ENCODE assay signal across 1 cellular context in the genomic region with DNA sequence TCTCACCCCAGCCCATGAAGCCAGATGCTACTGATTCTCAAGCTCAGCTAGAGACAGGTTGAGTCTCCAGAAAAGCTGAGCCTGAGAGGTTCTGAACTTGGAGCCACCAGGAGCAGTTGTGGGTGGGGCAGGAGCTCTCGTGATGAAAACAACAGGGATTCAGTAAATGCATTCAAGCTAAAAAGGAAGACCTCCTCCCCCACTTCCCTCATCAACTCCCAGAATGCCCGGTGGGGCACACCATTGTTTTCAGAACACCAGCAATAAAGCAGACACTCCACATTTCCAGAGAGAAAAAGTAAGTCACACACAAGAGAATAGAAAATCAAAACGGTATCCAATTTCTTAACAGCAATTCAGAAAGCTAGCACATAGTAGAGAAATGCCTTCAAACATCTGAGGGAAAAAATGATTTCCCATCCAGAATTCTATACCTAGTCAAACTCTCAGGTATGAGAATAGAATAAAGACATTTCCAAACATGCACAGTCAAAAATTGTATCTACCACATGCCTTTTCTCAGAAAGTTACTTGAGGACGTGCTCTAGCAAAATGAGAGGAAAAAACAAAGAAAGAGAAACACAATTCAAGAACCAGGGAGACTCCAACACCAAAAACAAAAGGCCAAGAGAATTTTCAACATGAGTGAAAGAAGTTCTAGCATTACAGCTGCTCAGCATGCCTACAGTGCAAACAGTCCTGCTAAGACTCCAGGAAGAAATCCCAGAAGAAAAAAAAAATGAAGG.
TF ChIP-seq lines count a peak whose summit lies in the region.

No MANE protein-coding gene starts in this region.

TF ChIP-seq in H1, 55 proteins besides CTCF, POLR2A, EP300 and RAD21:
- TF ChIP-seq HDAC2 (IDR thresholded peaks at IDR 0.05; ENCODE audit: borderline replicate concordance in 1 of 2, low read depth in 2 of 2, low read length in 2 of 2) (peak in 1 of 2 experiments; percentile 62; a peak in 1 of 4 replicates), KDM1A (IDR thresholded peaks at IDR 0.05; ENCODE audit: borderline replicate concordance, low read length) (peak; percentile 86), RXRA (IDR thresholded peaks at IDR 0.05; ENCODE audit: insufficient read depth, low read depth, low read length) (no peak)
